In the genomic region with DNA sequence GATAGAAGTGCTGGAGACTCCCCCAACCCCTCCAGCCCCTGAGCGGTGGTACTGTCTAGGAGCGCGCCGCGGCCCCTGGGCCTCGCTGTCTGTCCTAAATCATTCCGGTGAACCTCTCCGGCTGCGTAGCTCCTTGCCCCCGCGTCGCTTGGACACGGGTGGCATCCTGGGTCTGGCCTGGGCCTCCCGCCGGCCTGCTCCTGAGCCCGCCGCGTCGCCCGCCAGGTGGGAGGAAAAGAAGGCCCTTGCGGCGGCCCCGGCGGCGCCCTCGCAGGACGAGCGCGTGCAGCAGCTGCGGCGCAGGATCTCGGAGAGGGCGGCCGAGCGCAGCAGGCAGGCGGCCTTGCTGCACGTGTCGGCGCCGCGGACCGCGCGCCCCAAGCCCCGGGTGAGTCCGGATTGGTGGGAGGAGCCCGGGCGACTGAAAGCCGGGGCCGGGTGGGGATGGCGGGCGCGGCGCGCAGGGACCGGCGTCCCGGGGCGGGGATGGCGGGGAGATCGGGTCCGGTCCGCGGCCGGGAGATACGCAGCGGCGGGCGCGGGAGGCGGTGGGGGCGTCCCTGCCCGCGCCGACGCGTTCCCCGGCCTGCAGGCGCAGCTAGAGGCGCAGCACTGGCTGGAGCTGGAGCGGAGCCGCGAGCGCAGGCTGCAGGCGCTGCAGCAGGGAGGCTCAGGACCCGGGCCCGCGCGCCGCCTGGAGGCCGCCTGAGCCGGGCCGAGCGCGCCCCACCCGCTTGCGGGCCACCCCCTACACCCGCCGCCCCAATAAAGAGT, we compare ENCODE assay signal across 8 cellular contexts. TPM values are rescaled to one million over a fixed set of nuclear protein-coding genes. Genes with fewer than 3 reads are reported as not detected.
DNase-seq lines count a peak whose midpoint lies in the region; ATAC-seq and TF ChIP-seq lines count a peak whose summit lies in the region.

No MANE protein-coding gene starts in this region.

- peaks cover 3% of the 10 kb centered on the region for H3K36me3 Mint-ChIP-seq in activated CD4-positive, alpha-beta T cell treated with anti-CD3 and anti-CD28 coated beads for 36 hours (ENCODE audit: low read depth)

- ATAC-seq in GM18498 (IDR thresholded peaks at IDR 0.05; ENCODE audit: unreplicated experiment) (peak; percentile 87), HG02623 (IDR thresholded peaks at IDR 0.05; ENCODE audit: unreplicated experiment) (peak; percentile 72), HG02970 (IDR thresholded peaks at IDR 0.05; ENCODE audit: low FRiP score, unreplicated experiment) (no peak)
- ATAC-seq in activated CD4-positive, alpha-beta T cell treated with anti-CD3 and anti-CD28 coated beads for 36 hours = peak; percentile 98

- H3K27ac ChIP-seq in layer of hippocampus (ENCODE audit: low read depth, low read length) = peak overlapping the region; percentile 30

- H3K4me3 ChIP-seq in choroid plexus epithelial cell (ENCODE audit: low read depth, low read length) = peak overlapping the region; percentile 39

- H3K27me3 ChIP-seq in layer of hippocampus (ENCODE audit: control insufficient read depth, insufficient read depth, low read length) = no peaks in the 10 kb centered on the region

- H3K4me1 Mint-ChIP-seq in activated CD4-positive, alpha-beta T cell treated with anti-CD3 and anti-CD28 coated beads for 36 hours = peaks cover 12% of the 10 kb centered on the region

- no peaks in the 10 kb centered on the region for H3K9me3 Mint-ChIP-seq in activated CD4-positive, alpha-beta T cell treated with anti-CD3 and anti-CD28 coated beads for 36 hours (ENCODE audit: low read depth)

- no peak overlapping the region for H3K27ac Mint-ChIP-seq in activated CD4-positive, alpha-beta T cell treated with anti-CD3 and anti-CD28 coated beads for 36 hours

- intact Hi-C loops in activated CD4-positive, alpha-beta T cell treated with anti-CD3 and anti-CD28 coated beads for 36 hours (cut with DNase I, micrococcal nuclease) = loop anchor here (1.0 kb wide), 3 partner anchors 21 to 242 kb away; a partner anchor contains a TSS

- POLR2A ChIA-PET in activated CD4-positive, alpha-beta T cell treated with anti-CD3 and anti-CD28 coated beads for 36 hours (lab: Charles Lee) = interaction anchor here (0.6 kb wide), 1 partner anchor 10 kb away, joined by 4 read pairs; no protein-coding TSS in a partner anchor

- DNase-seq in NCI-H1105 treated with DMSO at 0.1 percent for 48 hours (lab: John Stamatoyannopoulos, UW) (peak; percentile 55), choroid plexus epithelial cell (ENCODE audit: low read depth) (peak; percentile 77)
- DNase-seq in activated CD4-positive, alpha-beta T cell treated with anti-CD3 and anti-CD28 coated beads for 36 hours = peak; percentile 80
- peak; percentile 35 to 41 for DNase-seq in stimulated activated CD4-positive, alpha-beta T cell treated with anti-CD3 and anti-CD28 coated beads, Interleukin-1b, Interleukin-23, amount 100 ng/mL, for 1 hour (ENCODE audit: low read depth in 2 of 2)

- TF ChIP-seq CTCF in choroid plexus epithelial cell (conservative IDR thresholded peaks at IDR 0.05; ENCODE audit: low read depth, low read length) = peak; percentile 21

- H3K27me3 Mint-ChIP-seq in activated CD4-positive, alpha-beta T cell treated with anti-CD3 and anti-CD28 coated beads for 36 hours = peaks cover 3% of the 10 kb centered on the region

- peak overlapping the region; percentile 68 for H3K4me3 Mint-ChIP-seq in activated CD4-positive, alpha-beta T cell treated with anti-CD3 and anti-CD28 coated beads for 36 hours

- CTCF ChIA-PET in activated CD4-positive, alpha-beta T cell treated with anti-CD3 and anti-CD28 coated beads for 36 hours (lab: Charles Lee) = interaction anchor here (0.7 to 3.6 kb wide), 5 partner anchors 9 to 283 kb away, joined by 3 to 17 read pairs (median 3); no protein-coding TSS in a partner anchor

RNA-seq across cellular contexts. Expression of a gene that starts 6.5 kb away (rescaled TPM):
- total RNA-seq in activated CD4-positive, alpha-beta T cell treated with anti-CD3 and anti-CD28 coated beads for 36 hours = 10 to 100 TPM; 87.5 to 94.1 TPM

RNA-seq across cellular contexts. Expression of a gene that starts 43.6 kb away (rescaled TPM):
- under 1 TPM in 1 of 2 experiments, not detected in 1; 0.05 TPM for total RNA-seq in activated CD4-positive, alpha-beta T cell treated with anti-CD3 and anti-CD28 coated beads for 36 hours

RNA-seq across cellular contexts. Expression of a gene that starts 44.0 kb away (rescaled TPM):
- total RNA-seq in activated CD4-positive, alpha-beta T cell treated with anti-CD3 and anti-CD28 coated beads for 36 hours = 1 to 10 TPM; 8.7 to 9.3 TPM
